Comparison of ENCODE assay signal across 10 cellular contexts in genomic region chr1:115679141-115679611, GRCh38. TPM values are rescaled to one million over a fixed set of nuclear protein-coding genes. Genes with fewer than 3 reads are reported as not detected.
DNase-seq lines count a peak whose midpoint lies in the region; ATAC-seq and TF ChIP-seq lines count a peak whose summit lies in the region.
"Had no signal": no experiment of that assay in that cellular context is flagged by ENCODE, and none has a peak within 500 bp of the region (broad histone marks: within the 10 kb centered on the region; RNA-seq: fewer than 3 reads in every experiment).

No MANE protein-coding gene starts in this region.

- H3K4me1 ChIP-seq in fibroblast of lung (ENCODE audit: control insufficient read depth, extremely low read depth, insufficient read depth, low read length) (peaks cover 3% of the 10 kb centered on the region), ovary (ENCODE audit: insufficient read depth) (peaks cover 6% of the 10 kb centered on the region), SJCRH30 (peaks cover 22% of the 10 kb centered on the region)

- peak overlapping the region; percentile 78 for H3K4me2 ChIP-seq in fibroblast of lung (ENCODE audit: extremely low read depth, insufficient read depth, low read length)

- no peak overlapping the region for H3K9ac ChIP-seq in fibroblast of lung (ENCODE audit: insufficient read depth, low read length)

- H3K27ac ChIP-seq in fibroblast of lung (ENCODE audit: insufficient read depth, low read length) (no peak overlapping the region), ovary (peak overlapping the region in 1 of 2 donors; percentile 71), SJCRH30 (no peak overlapping the region)

- H2AFZ ChIP-seq in fibroblast of lung (ENCODE audit: low read length) = no peak overlapping the region

- WGBS in ovary, 3 donors = 3 to 24% (median 15%) methylated on average over 8 of the region's 8 CpGs

- no peaks in the 10 kb centered on the region for H3K79me2 ChIP-seq in fibroblast of lung (ENCODE audit: control insufficient read depth, insufficient read depth, low read length)

- H3K36me3 ChIP-seq in fibroblast of lung (ENCODE audit: control insufficient read depth, insufficient read depth, low read length) (no peaks in the 10 kb centered on the region), ovary (no peaks in the 10 kb centered on the region), SJCRH30 (no peaks in the 10 kb centered on the region; the same call in 1 of the 2 replicates)

- H3K9me3 ChIP-seq in fibroblast of lung (ENCODE audit: control insufficient read depth, insufficient read depth, low read depth, low read length) (no peaks in the 10 kb centered on the region), ovary (no peaks in the 10 kb centered on the region), SJCRH30 (replicated peaks) (no peaks in the 10 kb centered on the region)

- TF ChIP-seq POLR2A in ovary (IDR thresholded peaks at IDR 0.05) = no peak

- no peak for TF ChIP-seq EP300 in ovary (IDR thresholded peaks at IDR 0.05)

- no peaks in the 10 kb centered on the region for H4K20me1 ChIP-seq in fibroblast of lung (ENCODE audit: control insufficient read depth, extremely low read depth, insufficient read depth, low read length)

- intact Hi-C loops in ovary (cut with DNase I) = no loop called here

- DNase-seq in AG20443 (ENCODE audit: low spot score) (peak; percentile 95), NCI-H226 (peak; percentile 83), fibroblast of lung (ENCODE audit: low read depth in 2 of 2) (peak; percentile 78), ovary (peak; percentile 49 to 73 (median 65)), SKM-1 (lab: John Stamatoyannopoulos, UW; ENCODE audit: unreplicated experiment) (no peak), SJCRH30 (no peak)
- DNase-seq: activated CD4-positive, alpha-beta T cell treated with anti-CD3 and anti-CD28 coated beads, Interleukin-2, amount 10 ng/mL, durations not matched to agents 7 days and 5 days; CD8-positive, alpha-beta T cell had no signal

- H3K4me3 ChIP-seq in fibroblast of lung (replicated peaks in 1 of 4; ENCODE audit: control extremely low read depth in 1 of 4, insufficient read depth in 1 of 4, low read depth in 3 of 4, low read length in 4 of 4) (no peak overlapping the region), ovary (no peak overlapping the region), SJCRH30 (no peak overlapping the region)

- H3K27me3 ChIP-seq in fibroblast of lung (ENCODE audit: control insufficient read depth, insufficient read depth, low read length) (no peaks in the 10 kb centered on the region), ovary (no peaks in the 10 kb centered on the region), SJCRH30 (no peaks in the 10 kb centered on the region)

- TF ChIP-seq CTCF in fibroblast of lung (conservative IDR thresholded peaks at IDR 0.05 in 1 of 2, IDR thresholded peaks at IDR 0.05 in 1 of 2; ENCODE audit: low read depth in 1 of 2, low read length in 2 of 2) = no peak
- no peak for TF ChIP-seq CTCF in ovary (IDR thresholded peaks at IDR 0.05)

- ATAC-seq in HG02642 (IDR thresholded peaks at IDR 0.05; ENCODE audit: poor library complexity, unreplicated experiment) (no peak), GM21576 (IDR thresholded peaks at IDR 0.05; ENCODE audit: unreplicated experiment) (no peak)
- ATAC-seq: CD8-positive, alpha-beta T cell had no signal

RNA-seq across cellular contexts. Expression of gene VANGL1, which starts 37.4 kb away (rescaled TPM):
- total RNA-seq in fibroblast of lung (5.9 and 8.1 TPM in 2 replicates), ovary (10 to 100 TPM in 2 of 7 donors, 1 to 10 TPM in 5; 1.8 to 10.2 (median 8.8) TPM)
- polyA plus RNA-seq in fibroblast of lung (10.7 and 10.9 TPM in 2 replicates), ovary (10 to 100 TPM in 1 of 2 donors, 1 to 10 TPM in 1; 2.9 to 11.0 TPM)
- 10.5 and 11.2 TPM in 2 replicates for polyA plus RNA-seq in fibroblast of lung (2012)
- 15.9 and 21.6 TPM in 2 replicates for polyA minus RNA-seq in fibroblast of lung (ENCODE audit: low replicate concordance)
- 16.2 and 16.8 TPM in 2 replicates for total RNA-seq in SJCRH30 (2014; rRNA removed; shearing (Covaris generic))

Comparison
In these comparisons a context has a peak if more than half of its experiments do, and no peak if none do; other contexts are left out.
1. DNase-seq: peak in AG20443 (single experiment), NCI-H226 (single experiment), fibroblast of lung (2 of 2) and ovary (5 of 5); none in SKM-1 (single experiment) and SJCRH30 (0 of 2).